1 cellular context compared by ENCODE assay signal in the genomic region with DNA sequence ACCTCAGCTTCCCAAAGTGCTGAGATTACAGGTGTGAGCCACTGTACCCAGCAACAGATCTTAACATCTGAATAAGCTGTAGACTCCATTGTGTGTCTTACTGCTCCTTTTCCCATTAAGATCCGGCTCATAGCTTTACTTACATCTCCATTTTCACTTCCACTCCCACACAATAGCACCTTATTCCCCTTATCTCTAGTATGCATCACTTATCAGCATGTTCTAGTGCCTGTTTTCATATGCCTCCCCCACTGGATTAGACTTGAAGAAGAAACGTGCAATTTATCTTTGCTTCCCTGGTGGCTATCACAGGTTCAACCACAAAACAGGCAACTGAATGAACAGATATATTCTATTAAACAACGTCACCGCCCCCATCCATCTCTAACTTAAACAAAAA.
TF ChIP-seq lines count a peak whose summit lies in the region.

No MANE protein-coding gene starts in this region.

TF ChIP-seq in HEK293, 187 proteins besides CTCF, POLR2A, EP300 and RAD21 (continued from another document):
- TF ChIP-seq GLI4 (tag by site-specific recombination; IDR thresholded peaks at IDR 0.05) (no peak), ZBTB8A (tag by site-specific recombination; IDR thresholded peaks at IDR 0.05) (no peak), YY1 (tag by site-specific recombination; IDR thresholded peaks at IDR 0.05) (no peak), ZFP37 (tag by site-specific recombination; IDR thresholded peaks at IDR 0.05) (no peak)
